8 cellular contexts compared by ENCODE assay signal in genomic region chr5:38574009-38574408, GRCh38. TPM values are rescaled to one million over a fixed set of nuclear protein-coding genes. Genes with fewer than 3 reads are reported as not detected.
"Had no signal": no experiment of that assay in that cellular context is flagged by ENCODE, and none has a peak within 500 bp of the region (broad histone marks: within the 10 kb centered on the region; RNA-seq: fewer than 3 reads in every experiment).

No MANE protein-coding gene starts in this region.

- FAIRE-seq: HepG2, K562 had no signal

- H3K4me3 Mint-ChIP-seq: IgD-negative memory B cell had no signal

- H3K36me3 Mint-ChIP-seq: IgD-negative memory B cell had no signal

- H3K27ac Mint-ChIP-seq: IgD-negative memory B cell had no signal

- ATAC-seq: HepG2, K562 had no signal

- DNase-seq: IMR-90, KBM-7, KG1 had no signal

- H3K4me3 ChIP-seq: K562 had no signal

- H3K27ac ChIP-seq: HL-60 had no signal

RNA-seq across cellular contexts. Expression of gene LIFR, which starts 17.6 kb away (rescaled TPM):
- total RNA-seq: HT-29 had no signal
- polyA plus RNA-seq: IgD-negative memory B cell had no signal
